Comparison of ENCODE assay signal across 27 cellular contexts in genomic region chr2:173821451-173821850, GRCh38.
"Had no signal": no experiment of that assay in that cellular context is flagged by ENCODE, and none has a peak within 500 bp of the region (broad histone marks: within the 10 kb centered on the region; RNA-seq: fewer than 3 reads in every experiment).

No MANE protein-coding gene starts in this region.

- FAIRE-seq: small intestine had no signal

- H3K36me3 ChIP-seq: neural progenitor cell, ovary, right lobe of liver, sigmoid colon, stomach, thoracic aorta, tibial artery, transverse colon, upper lobe of right lung, uterus had no signal

- H3K9me3 ChIP-seq: ovary, psoas muscle, right lobe of liver, sigmoid colon, stomach, thoracic aorta, tibial artery, transverse colon, upper lobe of right lung, uterus had no signal

- H3K27me3 Mint-ChIP-seq: progenitor cell of endocrine pancreas; stimulated activated naive CD8-positive, alpha-beta T cell treated with anti-CD3 and anti-CD28 coated beads, Interleukin-15, Interleukin-2, amounts not matched to agents 100 ng/mL and 50 ng/mL, for 24 hours had no signal

- H3K4me1 Mint-ChIP-seq: natural killer cell; stimulated activated effector memory CD8-positive, alpha-beta T cell treated with anti-CD3 and anti-CD28 coated beads, Interleukin-12 subunit alpha, Interleukin-12 subunit beta, amount 100 ng/mL, for 72 hours had no signal

- DNase-seq: natural killer cell; occipital lobe; ovary; psoas muscle; right cardiac atrium; right lobe of liver; sigmoid colon; small intestine; stimulated activated CD4-positive, alpha-beta T cell treated with anti-CD3 and anti-CD28 coated beads, Interleukin-15, amount 100 ng/mL, for 24 hours; stimulated activated CD4-positive, alpha-beta T cell treated with anti-CD3 and anti-CD28 coated beads, Interleukin-2, amount 100 ng/mL, for 24 hours; stimulated activated CD4-positive, alpha-beta T cell treated with anti-CD3 and anti-CD28 coated beads, Interleukin-2, amount 100 ng/mL, for 48 hours; stimulated activated CD4-positive, alpha-beta T cell treated with anti-CD3 and anti-CD28 coated beads, Interleukin-4, amount 100 ng/mL, for 24 hours; stimulated activated naive B cell treated with anti-CD40 and anti-IgM and Interleukin-4, amounts not matched to agents 10 μg/mL and 1 μg/mL and 100 μg/mL, for 72 hours; stimulated activated naive CD4-positive, alpha-beta T cell treated with Interleukin-2 at 50 U/mL for 16 hours; stomach; tibial artery; transverse colon; upper lobe of right lung; uterus had no signal

- H3K27me3 ChIP-seq: neural progenitor cell, ovary, right lobe of liver, sigmoid colon, transverse colon, upper lobe of right lung, uterus had no signal

- H3K9ac ChIP-seq: neural progenitor cell, parathyroid adenoma had no signal

- H3K4me3 ChIP-seq: neural progenitor cell, ovary, psoas muscle, right lobe of liver, sigmoid colon, stomach, thoracic aorta, tibial artery, transverse colon, upper lobe of right lung, uterus had no signal

- H3K4me3 Mint-ChIP-seq: natural killer cell; nephron; neural progenitor cell; stimulated activated effector memory CD8-positive, alpha-beta T cell treated with anti-CD3 and anti-CD28 coated beads, Interleukin-12 subunit alpha, Interleukin-12 subunit beta, amount 100 ng/mL, for 72 hours; stimulated activated naive B cell treated with anti-CD40 and anti-IgM and Interleukin-4, amounts not matched to agents 10 μg/mL and 1 μg/mL and 100 μg/mL, for 72 hours; stimulated activated naive CD8-positive, alpha-beta T cell treated with anti-CD3 and anti-CD28 coated beads, Interleukin-15, Interleukin-2, amounts not matched to agents 100 ng/mL and 50 ng/mL, for 24 hours; type B pancreatic cell had no signal

- H3K27ac Mint-ChIP-seq: natural killer cell; nephron; neural progenitor cell; progenitor cell of endocrine pancreas; stimulated activated effector memory CD8-positive, alpha-beta T cell treated with anti-CD3 and anti-CD28 coated beads, Interleukin-12 subunit alpha, Interleukin-12 subunit beta, amount 100 ng/mL, for 72 hours; stimulated activated naive B cell treated with anti-CD40 and anti-IgM and Interleukin-4, amounts not matched to agents 10 μg/mL and 1 μg/mL and 100 μg/mL, for 72 hours; stimulated activated naive CD8-positive, alpha-beta T cell treated with anti-CD3 and anti-CD28 coated beads, Interleukin-15, Interleukin-2, amounts not matched to agents 100 ng/mL and 50 ng/mL, for 24 hours; type B pancreatic cell had no signal

- H3K9me3 Mint-ChIP-seq: natural killer cell; nephron; stimulated activated effector memory CD8-positive, alpha-beta T cell treated with anti-CD3 and anti-CD28 coated beads, Interleukin-12 subunit alpha, Interleukin-12 subunit beta, amount 100 ng/mL, for 72 hours; stimulated activated naive B cell treated with anti-CD40 and anti-IgM and Interleukin-4, amounts not matched to agents 10 μg/mL and 1 μg/mL and 100 μg/mL, for 72 hours; stimulated activated naive CD8-positive, alpha-beta T cell treated with anti-CD3 and anti-CD28 coated beads, Interleukin-15, Interleukin-2, amounts not matched to agents 100 ng/mL and 50 ng/mL, for 24 hours; type B pancreatic cell had no signal

- H3K4me1 ChIP-seq: neural progenitor cell, parathyroid adenoma, psoas muscle, right lobe of liver, sigmoid colon, stomach, tibial artery, transverse colon, upper lobe of right lung, uterus had no signal

- H3K27ac ChIP-seq: neural progenitor cell, ovary, parathyroid adenoma, psoas muscle, right lobe of liver, sigmoid colon, stomach, thoracic aorta, tibial artery, transverse colon, upper lobe of right lung, uterus had no signal

- H3K79me2 ChIP-seq: parathyroid adenoma had no signal

- ATAC-seq: natural killer cell; psoas muscle; right cardiac atrium; right lobe of liver; stimulated activated effector memory CD8-positive, alpha-beta T cell treated with anti-CD3 and anti-CD28 coated beads, Interleukin-12 subunit alpha, Interleukin-12 subunit beta, amount 100 ng/mL, for 72 hours; stimulated activated naive B cell treated with anti-CD40 and anti-IgM and Interleukin-4, amounts not matched to agents 10 μg/mL and 1 μg/mL and 100 μg/mL, for 72 hours; upper lobe of right lung had no signal

- H3K4me2 ChIP-seq: neural progenitor cell had no signal

- H3K36me3 Mint-ChIP-seq: natural killer cell; neural progenitor cell; stimulated activated effector memory CD8-positive, alpha-beta T cell treated with anti-CD3 and anti-CD28 coated beads, Interleukin-12 subunit alpha, Interleukin-12 subunit beta, amount 100 ng/mL, for 72 hours; stimulated activated naive B cell treated with anti-CD40 and anti-IgM and Interleukin-4, amounts not matched to agents 10 μg/mL and 1 μg/mL and 100 μg/mL, for 72 hours; type B pancreatic cell had no signal

- H2AFZ ChIP-seq: neural progenitor cell, parathyroid adenoma had no signal
